ENCODE assay signal across 9 cellular contexts in genomic region chr6:139219746-139220145, GRCh38.
DNase-seq lines count a peak whose midpoint lies in the region; ATAC-seq and TF ChIP-seq lines count a peak whose summit lies in the region.
"Had no signal": no experiment of that assay in that cellular context is flagged by ENCODE, and none has a peak within 500 bp of the region (broad histone marks: within the 10 kb centered on the region; RNA-seq: fewer than 3 reads in every experiment).

No MANE protein-coding gene starts in this region.

- TF ChIP-seq POLR2A in gastroesophageal sphincter (IDR thresholded peaks at IDR 0.05): no peak

- H3K4me3 ChIP-seq in gastroesophageal sphincter: no peak overlapping the region
- H3K4me3 ChIP-seq in stomach smooth muscle (ENCODE audit: low read length in 2 of 2): peak overlapping the region in 1 of 2 donors; percentile 29

- no peaks in the 10 kb centered on the region for H3K27me3 Mint-ChIP-seq in activated T-cell treated with anti-CD3 and anti-CD28 coated beads, Interleukin-2, amount 50 U/mL, for 72 hours (ENCODE audit: low read depth)
- no peaks in the 10 kb centered on the region for H3K27me3 Mint-ChIP-seq in activated T-cell treated with anti-CD3 and anti-CD28 coated beads, Interleukin-2, amount 50 U/mL, for 4 hours (ENCODE audit: low read depth)
- no peaks in the 10 kb centered on the region for H3K27me3 Mint-ChIP-seq in activated naive CD4-positive, alpha-beta T cell treated with anti-CD3 and anti-CD28 coated beads for 36 hours (ENCODE audit: low read depth)

- no peaks in the 10 kb centered on the region for H3K36me3 ChIP-seq in gastroesophageal sphincter
- no peaks in the 10 kb centered on the region for H3K36me3 ChIP-seq in stomach smooth muscle (ENCODE audit: control insufficient read depth in 2 of 2, insufficient read depth in 2 of 2, low read length in 2 of 2)

- no peaks in the 10 kb centered on the region for H3K27me3 ChIP-seq in gastroesophageal sphincter
- H3K27me3 ChIP-seq in stomach smooth muscle (ENCODE audit: control insufficient read depth in 1 of 2, insufficient read depth in 2 of 2, low read length in 2 of 2): no peaks in the 10 kb centered on the region

- peak overlapping the region in 1 of 2 donors; percentile 29 for H3K9ac ChIP-seq in stomach smooth muscle (ENCODE audit: low read length in 2 of 2)

- H3K4me3 Mint-ChIP-seq in activated T-cell treated with anti-CD3 and anti-CD28 coated beads, Interleukin-2, amount 50 U/mL, for 72 hours: no peak overlapping the region
- H3K4me3 Mint-ChIP-seq in activated T-cell treated with anti-CD3 and anti-CD28 coated beads, Interleukin-2, amount 50 U/mL, for 4 hours: no peak overlapping the region
- no peak overlapping the region for H3K4me3 Mint-ChIP-seq in activated naive CD4-positive, alpha-beta T cell treated with anti-CD3 and anti-CD28 coated beads for 36 hours
- H3K4me3 Mint-ChIP-seq: neural crest cell had no signal

- intact Hi-C loops in activated naive CD4-positive, alpha-beta T cell treated with anti-CD3 and anti-CD28 coated beads for 36 hours (cut with micrococcal nuclease): loop anchor here (1.0 to 10.0 kb wide), 6 partner anchors 30 to 403 kb away; partner anchors contain the start of gene TXLNB

- peaks cover 8% of the 10 kb centered on the region for H3K4me1 Mint-ChIP-seq in activated T-cell treated with anti-CD3 and anti-CD28 coated beads, Interleukin-2, amount 50 U/mL, for 72 hours (ENCODE audit: low read depth)
- H3K4me1 Mint-ChIP-seq in activated T-cell treated with anti-CD3 and anti-CD28 coated beads, Interleukin-2, amount 50 U/mL, for 4 hours (ENCODE audit: low read depth): peaks cover 11% of the 10 kb centered on the region
- peaks cover 9% of the 10 kb centered on the region for H3K4me1 Mint-ChIP-seq in activated naive CD4-positive, alpha-beta T cell treated with anti-CD3 and anti-CD28 coated beads for 36 hours (ENCODE audit: low read depth)

- WGBS in gastroesophageal sphincter (ENCODE audit: low coverage in 1 of 2), 2 donors: 90 to 100% methylated on average over 1 to 2 of the region's 2 CpGs

- no peak for ATAC-seq in activated T-cell treated with anti-CD3 and anti-CD28 coated beads, Interleukin-2, amount 50 U/mL, for 72 hours (replicated peaks in 1 of 2)
- ATAC-seq in activated T-cell treated with anti-CD3 and anti-CD28 coated beads, Interleukin-2, amount 50 U/mL, for 4 hours: no peak
- ATAC-seq in gastroesophageal sphincter: no peak
- ATAC-seq in omental fat pad (ENCODE audit: low FRiP score): no peak
- no peak for ATAC-seq in HG03108 (IDR thresholded peaks at IDR 0.05; ENCODE audit: unreplicated experiment)

- H3K36me3 Mint-ChIP-seq in activated T-cell treated with anti-CD3 and anti-CD28 coated beads, Interleukin-2, amount 50 U/mL, for 72 hours (ENCODE audit: insufficient read depth in 2 of 2): peaks cover 0 to 5% of the 10 kb centered on the region in 2 donors
- no peaks in the 10 kb centered on the region for H3K36me3 Mint-ChIP-seq in activated T-cell treated with anti-CD3 and anti-CD28 coated beads, Interleukin-2, amount 50 U/mL, for 4 hours (ENCODE audit: insufficient read depth)
- no peaks in the 10 kb centered on the region for H3K36me3 Mint-ChIP-seq in activated naive CD4-positive, alpha-beta T cell treated with anti-CD3 and anti-CD28 coated beads for 36 hours (ENCODE audit: low read depth)

- CTCF ChIA-PET in activated naive CD4-positive, alpha-beta T cell treated with anti-CD3 and anti-CD28 coated beads for 36 hours (lab: Charles Lee): interaction anchor here (0.6 to 4.5 kb wide), 37 partner anchors 10 to 230 kb away, joined by 3 to 84 read pairs (median 4); partner anchors contain the start of genes CITED2 and TXLNB

- H3K9me3 Mint-ChIP-seq in activated T-cell treated with anti-CD3 and anti-CD28 coated beads, Interleukin-2, amount 50 U/mL, for 72 hours: peaks cover 0 to 1% of the 10 kb centered on the region in 2 donors
- H3K9me3 Mint-ChIP-seq in activated T-cell treated with anti-CD3 and anti-CD28 coated beads, Interleukin-2, amount 50 U/mL, for 4 hours: peaks cover 3% of the 10 kb centered on the region
- no peaks in the 10 kb centered on the region for H3K9me3 Mint-ChIP-seq in activated naive CD4-positive, alpha-beta T cell treated with anti-CD3 and anti-CD28 coated beads for 36 hours
- H3K9me3 Mint-ChIP-seq: neural crest cell had no signal

- peak overlapping the region; percentile 60 for H3K27ac Mint-ChIP-seq in activated T-cell treated with anti-CD3 and anti-CD28 coated beads, Interleukin-2, amount 50 U/mL, for 72 hours
- no peak overlapping the region for H3K27ac Mint-ChIP-seq in activated naive CD4-positive, alpha-beta T cell treated with anti-CD3 and anti-CD28 coated beads for 36 hours

- H3K27ac ChIP-seq in gastroesophageal sphincter (peak overlapping the region in 3 of 4 donors; percentile 27 to 54 (median 44)), stomach smooth muscle (ENCODE audit: low read length) (peak overlapping the region; percentile 49)

- H3K9me3 ChIP-seq in gastroesophageal sphincter: no peaks in the 10 kb centered on the region
- H3K9me3 ChIP-seq in stomach smooth muscle (ENCODE audit: control insufficient read depth in 2 of 2, low read length in 2 of 2): no peaks in the 10 kb centered on the region

- DNase-seq in activated T-cell treated with anti-CD3 and anti-CD28 coated beads, Interleukin-2, amount 50 U/mL, for 72 hours: no peak
- no peak for DNase-seq in activated T-cell treated with anti-CD3 and anti-CD28 coated beads, Interleukin-2, amount 50 U/mL, for 4 hours
- DNase-seq in RPMI8226 (peak; percentile 47), omental fat pad (ENCODE audit: low spot score) (no peak)
- DNase-seq in activated naive CD4-positive, alpha-beta T cell treated with anti-CD3 and anti-CD28 coated beads for 36 hours: no peak

- peaks cover 0 to 10% (median 2%) of the 10 kb centered on the region in 3 donors for H3K4me1 ChIP-seq in gastroesophageal sphincter
- H3K4me1 ChIP-seq in stomach smooth muscle (ENCODE audit: control insufficient read depth, insufficient read depth, low read length): peaks cover 9% of the 10 kb centered on the region

- TF ChIP-seq CTCF in gastroesophageal sphincter (IDR thresholded peaks at IDR 0.05): no peak
- no peak for TF ChIP-seq CTCF in omental fat pad (IDR thresholded peaks at IDR 0.05)

- no peak for TF ChIP-seq EP300 in gastroesophageal sphincter (IDR thresholded peaks at IDR 0.05)
